In genomic region chr6:33787336-33787953, GRCh38 we compare ENCODE assay signal across 8 cellular contexts. TPM values are rescaled to one million over a fixed set of nuclear protein-coding genes. Genes with fewer than 3 reads are reported as not detected.
DNase-seq lines count a peak whose midpoint lies in the region; ATAC-seq and TF ChIP-seq lines count a peak whose summit lies in the region.

No MANE protein-coding gene starts in this region.

- peaks cover 53% of the 10 kb centered on the region for H3K4me1 Mint-ChIP-seq in activated T-cell treated with anti-CD3 and anti-CD28 coated beads, Interleukin-2, amount 50 U/mL, for 4 hours (ENCODE audit: low read depth)

- 36 to 43% methylated on average over 5 to 7 of the region's 7 CpGs for WGBS in transverse colon (ENCODE audit: low coverage in 1 of 2), 2 donors

- peak overlapping the region; percentile 96 for H3K9ac ChIP-seq in adipocyte (ENCODE audit: low read length)

- no peaks in the 10 kb centered on the region for H3K27me3 Mint-ChIP-seq in activated T-cell treated with anti-CD3 and anti-CD28 coated beads, Interleukin-2, amount 50 U/mL, for 4 hours (ENCODE audit: low read depth)

- DNase-seq in activated T-cell treated with anti-CD3 and anti-CD28 coated beads, Interleukin-2, amount 50 U/mL, for 4 hours, result no peak
- DNase-seq in activated T-cell treated with anti-CD3 and anti-CD28 coated beads for 4 hours, result no peak
- DNase-seq in adipocyte (ENCODE audit: low read depth), result peak; percentile 32
- no peak for DNase-seq in kidney epithelial cell (ENCODE audit: low read depth)
- DNase-seq in transverse colon, result no peak
- no peak for DNase-seq in NCI-H1436 (lab: John Stamatoyannopoulos, UW)

- peak overlapping the region; percentile 98 for H3K4me3 Mint-ChIP-seq in activated T-cell treated with anti-CD3 and anti-CD28 coated beads, Interleukin-2, amount 50 U/mL, for 4 hours

- intact Hi-C loops in transverse colon (cut with DNase I; ENCODE audit: low total_unique reads), result loop anchor here (1.0 to 5.0 kb wide), 2 partner anchors 95 to 238 kb away; no protein-coding TSS in a partner anchor

- peaks cover 24% of the 10 kb centered on the region for H3K36me3 ChIP-seq in adipocyte (ENCODE audit: control insufficient read depth, insufficient read depth, low read length, severe bottlenecking)
- no peaks in the 10 kb centered on the region for H3K36me3 ChIP-seq in kidney epithelial cell (ENCODE audit: control insufficient read depth, insufficient read depth, low read length)
- H3K36me3 ChIP-seq in transverse colon, result peaks cover 0 to 24% (median 2%) of the 10 kb centered on the region in 4 donors

- TF ChIP-seq EP300 in transverse colon (IDR thresholded peaks at IDR 0.05; ENCODE audit: low read depth), result no peak

- H3K27ac ChIP-seq in transverse colon, result peak overlapping the region; percentile 96 to 99 (median 98)

- H3K4me1 ChIP-seq in adipocyte (ENCODE audit: control insufficient read depth, insufficient read depth, low read length) (peaks cover 62% of the 10 kb centered on the region), transverse colon (peaks cover 19 to 35% (median 30%) of the 10 kb centered on the region in 4 donors)

- no peak for TF ChIP-seq POLR2A in transverse colon (IDR thresholded peaks at IDR 0.05)

- no peaks in the 10 kb centered on the region for H3K9me3 Mint-ChIP-seq in activated T-cell treated with anti-CD3 and anti-CD28 coated beads, Interleukin-2, amount 50 U/mL, for 4 hours

- peaks cover 28% of the 10 kb centered on the region for H3K36me3 Mint-ChIP-seq in activated T-cell treated with anti-CD3 and anti-CD28 coated beads, Interleukin-2, amount 50 U/mL, for 4 hours (ENCODE audit: insufficient read depth)

- in situ Hi-C loops in transverse colon (cut with MboI; ENCODE audit: low pct_ligation_motif_present in 1 of 4, low pct_unique_long_range_greater_than_20kb in 1 of 4, low sequenced_read_pairs in 3 of 4), result no loop called here

- H3K27me3 ChIP-seq in adipocyte (replicated peaks; ENCODE audit: control insufficient read depth, insufficient read depth, low read length) (peaks cover 2% of the 10 kb centered on the region), kidney epithelial cell (ENCODE audit: control insufficient read depth, insufficient read depth, low read length) (peaks cover under 1% of the 10 kb centered on the region), transverse colon (no peaks in the 10 kb centered on the region)

- no peak for TF ChIP-seq CTCF in kidney epithelial cell (IDR thresholded peaks at IDR 0.05; ENCODE audit: insufficient read depth, low read length, poor library complexity, severe bottlenecking)
- TF ChIP-seq CTCF in transverse colon (IDR thresholded peaks at IDR 0.05), result no peak

- H3K4me3 ChIP-seq in adipocyte (ENCODE audit: low read length) (peak overlapping the region; percentile 88), kidney epithelial cell (ENCODE audit: low read depth, low read length) (peak overlapping the region; percentile 82), transverse colon (peak overlapping the region; percentile 73 to 99 (median 88))

- no peaks in the 10 kb centered on the region for H3K9me3 ChIP-seq in adipocyte (ENCODE audit: control insufficient read depth, low read length)
- no peaks in the 10 kb centered on the region for H3K9me3 ChIP-seq in transverse colon

- peak in 1 of 2 donors; percentile 18 for ATAC-seq in activated T-cell treated with anti-CD3 and anti-CD28 coated beads, Interleukin-2, amount 50 U/mL, for 4 hours
- ATAC-seq in GM21576 (IDR thresholded peaks at IDR 0.05; ENCODE audit: unreplicated experiment) (no peak), GM21619 (IDR thresholded peaks at IDR 0.05; ENCODE audit: unreplicated experiment) (no peak)

RNA-seq across cellular contexts. Expression of gene LEMD2, which starts 1.5 kb away (rescaled TPM):
- 10 to 100 TPM; 44.4 to 51.8 (median 49.5) TPM for total RNA-seq in activated T-cell treated with anti-CD3 and anti-CD28 coated beads, Interleukin-2, amount 50 U/mL, for 4 hours
- total RNA-seq in kidney epithelial cell (78.0 and 80.6 TPM in 2 replicates), transverse colon (100 to 1,000 TPM in 2 of 4 donors, 10 to 100 TPM in 2; 57.3 to 159 (median 112) TPM)

RNA-seq across cellular contexts. Expression of gene MLN, which starts 16.4 kb away (rescaled TPM):
- total RNA-seq in activated T-cell treated with anti-CD3 and anti-CD28 coated beads, Interleukin-2, amount 50 U/mL, for 4 hours, result not detected
- total RNA-seq in kidney epithelial cell (not detected in 2 replicates), transverse colon (not detected)

RNA-seq across cellular contexts. Expression of gene IP6K3, which starts 40.7 kb away (rescaled TPM):
- not detected for total RNA-seq in activated T-cell treated with anti-CD3 and anti-CD28 coated beads, Interleukin-2, amount 50 U/mL, for 4 hours
- total RNA-seq in kidney epithelial cell (0.29 and 1.6 TPM in 2 replicates), transverse colon (1 to 10 TPM in 2 of 4 donors, under 1 TPM in 1, not detected in 1; 1.00 to 2.9 (median 1.9) TPM)
